Comparison of ENCODE assay signal across 17 cellular contexts in the genomic region with DNA sequence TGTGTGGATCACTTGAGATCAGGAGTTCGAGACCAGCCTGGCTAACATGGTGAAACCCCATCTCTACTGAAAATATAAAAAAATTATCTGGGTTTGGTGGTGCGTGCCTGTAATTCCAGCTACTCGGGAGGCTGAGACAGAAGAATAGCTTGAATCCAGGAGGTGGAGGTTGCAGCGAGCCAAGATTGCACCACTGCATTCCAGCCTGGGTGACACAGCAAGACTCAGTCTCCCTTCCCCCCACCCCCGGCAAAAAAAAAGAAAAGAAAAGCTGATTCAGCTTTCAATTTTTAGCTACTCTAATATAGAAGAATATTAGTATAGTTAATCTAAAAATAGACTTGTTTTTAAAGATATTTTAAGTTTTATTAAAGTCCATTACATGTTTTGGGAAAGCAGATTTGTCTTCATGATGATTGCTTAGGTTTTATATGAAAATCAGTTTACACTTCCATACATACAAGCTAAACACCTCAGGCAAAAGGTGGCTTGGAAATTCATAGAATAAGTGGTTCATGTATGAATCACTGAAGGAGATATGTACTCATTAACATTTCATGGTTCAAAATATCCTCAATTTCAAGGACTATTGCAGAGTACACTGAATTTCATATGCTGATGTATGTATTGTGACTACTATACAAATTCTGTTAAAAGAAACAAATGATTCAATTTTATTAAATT.
DNase-seq lines count a peak whose midpoint lies in the region; TF ChIP-seq lines count a peak whose summit lies in the region.
"Had no signal": no experiment of that assay in that cellular context is flagged by ENCODE, and none has a peak within 500 bp of the region (broad histone marks: within the 10 kb centered on the region; RNA-seq: fewer than 3 reads in every experiment).

No MANE protein-coding gene starts in this region.

- intact Hi-C loops in CD14-positive monocyte (cut with micrococcal nuclease): no loop called here

- TF ChIP-seq CTCF in fibroblast of mammary gland (conservative IDR thresholded peaks at IDR 0.05; ENCODE audit: control insufficient read depth, insufficient read depth, low read depth, low read length) (no peak), CD14-positive monocyte (IDR thresholded peaks at IDR 0.05) (no peak)

- H3K36me3 ChIP-seq in GM23248 (ENCODE audit: low read depth) (no peaks in the 10 kb centered on the region), skeletal muscle satellite cell (ENCODE audit: insufficient read depth, low read length) (no peaks in the 10 kb centered on the region)

- peak; percentile 7 for DNase-seq in GM23248
- peak; percentile 22 for DNase-seq in amniotic epithelial cell (ENCODE audit: low read depth)
- peak; percentile 7 for DNase-seq in fibroblast of mammary gland (ENCODE audit: low read depth)
- no peak for DNase-seq in CD14-positive monocyte (ENCODE audit: low spot score)
- no peak for DNase-seq in HK-2 (ENCODE audit: unreplicated experiment)
- no peak for DNase-seq in CD1c-positive myeloid dendritic cell (ENCODE audit: extremely low spot score)
- DNase-seq: ACHN; Calu3; CD4-positive, alpha-beta memory T cell; DMS53; KG1; NCI-H1092; NCI-H146; NCI-H510A treated with DMSO at 0.1 percent for 48 hours; NCI-H82 had no signal

- H2AFZ ChIP-seq in GM23248: no peak overlapping the region

- H3K9ac ChIP-seq in GM23248 (no peak overlapping the region), skeletal muscle satellite cell (ENCODE audit: low read depth, low read length) (no peak overlapping the region)

- no peak overlapping the region for H3K27ac Mint-ChIP-seq in CD14-positive monocyte
- H3K27ac Mint-ChIP-seq: B cell; CD4-positive, alpha-beta memory T cell had no signal

- no peak overlapping the region for H3K4me2 ChIP-seq in GM23248 (ENCODE audit: unreplicated experiment)
- peak overlapping the region; percentile 31 for H3K4me2 ChIP-seq in skeletal muscle satellite cell (ENCODE audit: low read length)

- H3K4me1 ChIP-seq in GM23248 (ENCODE audit: insufficient read depth) (no peaks in the 10 kb centered on the region), skeletal muscle satellite cell (ENCODE audit: control insufficient read depth, insufficient read depth, low read length) (no peaks in the 10 kb centered on the region)

- no peaks in the 10 kb centered on the region for H3K4me1 Mint-ChIP-seq in CD14-positive monocyte
- H3K4me1 Mint-ChIP-seq: B cell had no signal

- no peaks in the 10 kb centered on the region for H4K20me1 ChIP-seq in GM23248 (ENCODE audit: insufficient read depth)

- WGBS in GM23248 (ENCODE audit: low coverage in 1 of 2, low lambda C conversion rate in 2 of 2, missing lambda C conversion rate in 2 of 2), 2 experiments: 76 to 78% methylated on average over 5 of the region's 5 CpGs

- H3K27ac ChIP-seq in GM23248: no peak overlapping the region

- H3K27me3 ChIP-seq in GM23248 (replicated peaks; ENCODE audit: insufficient read depth) (no peaks in the 10 kb centered on the region), skeletal muscle satellite cell (ENCODE audit: control insufficient read depth, insufficient read depth, low read length) (no peaks in the 10 kb centered on the region)

- H3F3A ChIP-seq in GM23248 (ENCODE audit: insufficient read depth): no peaks in the 10 kb centered on the region

- no peaks in the 10 kb centered on the region for H3K9me2 ChIP-seq in GM23248 (ENCODE audit: insufficient read depth)

- H3K36me3 Mint-ChIP-seq in CD14-positive monocyte: peaks cover 4 to 9% of the 10 kb centered on the region in 2 donors

- in situ Hi-C loops in GM23248 (cut with MboI): no loop called here

- peaks cover 0 to 9% (median under 1%) of the 10 kb centered on the region in 7 donors for H3K9me3 Mint-ChIP-seq in CD14-positive monocyte

- H3K4me3 ChIP-seq in GM23248 (no peak overlapping the region), fibroblast of mammary gland (ENCODE audit: control insufficient read depth, low read depth, low read length) (no peak overlapping the region), skeletal muscle satellite cell (ENCODE audit: low read length) (no peak overlapping the region)

- H3K9me3 ChIP-seq in GM23248 (ENCODE audit: low read depth): no peaks in the 10 kb centered on the region
- no peaks in the 10 kb centered on the region for H3K9me3 ChIP-seq in skeletal muscle satellite cell (replicated peaks; ENCODE audit: low read length)

- H3K79me2 ChIP-seq in GM23248 (ENCODE audit: insufficient read depth): no peaks in the 10 kb centered on the region

- H3K4me3 Mint-ChIP-seq in CD14-positive monocyte: no peak overlapping the region
- H3K4me3 Mint-ChIP-seq: B cell; CD4-positive, alpha-beta memory T cell had no signal

- H3K27me3 Mint-ChIP-seq in CD14-positive monocyte (ENCODE audit: low read depth in 3 of 3): no peaks in the 10 kb centered on the region
- H3K27me3 Mint-ChIP-seq: B cell; CD4-positive, alpha-beta memory T cell had no signal

Comparison
In these comparisons a context has a peak if more than half of its experiments do, and no peak if none do; other contexts are left out.
1. DNase-seq: peak in GM23248 (single experiment), amniotic epithelial cell (single experiment) and fibroblast of mammary gland (single experiment); none in CD14-positive monocyte (single experiment), HK-2 (single experiment) and CD1c-positive myeloid dendritic cell (single experiment).